ENCODE assay signal across 21 cellular contexts in the genomic region with DNA sequence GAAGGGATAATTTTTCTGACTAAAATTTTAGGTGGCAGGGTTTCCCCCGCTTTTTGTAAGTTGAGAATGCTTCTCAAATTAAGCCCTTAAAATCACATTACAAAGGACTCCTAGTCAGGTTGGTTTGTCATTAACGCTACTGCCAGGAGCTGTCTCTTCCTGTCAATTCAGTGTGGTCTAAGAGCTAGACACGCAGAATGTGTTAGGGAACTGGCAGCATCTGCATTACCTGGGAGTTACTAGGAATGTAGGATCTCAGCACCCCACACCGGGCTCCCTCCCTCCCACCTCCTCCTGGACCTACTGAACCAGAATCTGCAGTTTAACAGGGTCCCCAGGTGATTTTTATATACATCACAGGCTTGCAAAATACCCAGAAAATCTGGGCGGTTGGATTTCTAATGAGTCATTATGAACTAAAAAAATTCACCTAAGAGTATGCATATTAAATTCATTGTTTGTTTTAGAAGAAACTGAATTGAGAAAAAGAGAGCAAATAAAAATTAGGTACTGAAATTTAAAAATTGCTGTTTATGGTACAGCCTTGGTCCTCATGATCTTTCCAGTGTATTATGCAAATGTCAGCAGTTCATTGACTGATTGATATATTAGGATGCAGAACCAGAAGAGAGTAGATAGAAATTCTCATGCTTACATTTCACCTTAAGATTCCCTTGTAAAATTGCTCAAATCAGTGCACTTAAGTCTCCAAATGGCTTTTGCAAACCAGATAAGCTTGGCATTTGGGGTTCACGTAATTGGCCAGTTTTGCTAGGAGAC.
DNase-seq lines count a peak whose midpoint lies in the region; ATAC-seq and TF ChIP-seq lines count a peak whose summit lies in the region.
"Had no signal": no experiment of that assay in that cellular context is flagged by ENCODE, and none has a peak within 500 bp of the region (broad histone marks: within the 10 kb centered on the region; RNA-seq: fewer than 3 reads in every experiment).

No MANE protein-coding gene starts in this region.

- H3K27me3 ChIP-seq in BLaER1 = no peaks in the 10 kb centered on the region
- peaks cover 10% of the 10 kb centered on the region for H3K27me3 ChIP-seq in H7 (ENCODE audit: control insufficient read depth, insufficient read depth, low read length)
- no peaks in the 10 kb centered on the region for H3K27me3 ChIP-seq in foreskin keratinocyte

- H3K36me3 Mint-ChIP-seq in WTC11 = peaks cover 4% of the 10 kb centered on the region; the same call in 1 of the 2 replicates

- H3K27me3 Mint-ChIP-seq in WTC11 (ENCODE audit: low read depth) = peaks cover 64% of the 10 kb centered on the region

- H3K27ac Mint-ChIP-seq in WTC11 = no peak overlapping the region
- H3K27ac Mint-ChIP-seq: B cell; CD4-positive, alpha-beta memory T cell had no signal

- intact Hi-C loops in Right ventricle myocardium superior (cut with DNase I) = no loop called here

- CTCF ChIA-PET in WTC11 (lab: Charles Lee) = interaction anchor here (1.0 to 1.8 kb wide), 2 partner anchors 62 to 165 kb away, joined by 4 to 7 read pairs; no protein-coding TSS in a partner anchor

- H3K9me3 ChIP-seq in BLaER1 = peaks cover 5% of the 10 kb centered on the region
- H3K9me3 ChIP-seq: SJSA1 had no signal

- H4K20me1 ChIP-seq in BLaER1 = no peaks in the 10 kb centered on the region

- H3K4me2 ChIP-seq in BLaER1 = 0 out of 2 replicates have a peak overlapping the region, but pooled peaks have one; percentile 8

- POLR2A ChIA-PET in WTC11 (lab: Charles Lee) = no interaction called here

- H3K9me3 Mint-ChIP-seq in WTC11 = peaks cover 17% of the 10 kb centered on the region

- DNase-seq in H7 (peak; percentile 28), WTC11 (ENCODE audit: low spot score) (no peak), foreskin keratinocyte (no peak), Right ventricle myocardium superior (no peak), NCI-H2107 treated with DMSO at 0.1 percent for 48 hours (lab: John Stamatoyannopoulos, UW; ENCODE audit: unreplicated experiment) (no peak)
- DNase-seq in activated T-cell treated with anti-CD3 and anti-CD28 coated beads, Interleukin-2, amount 50 U/mL, for 1 hour = no peak
- DNase-seq: CD4-positive, alpha-beta memory T cell; GDM1; GOT3; NCI-H1436; NCI-H2029; NCI-H524 treated with DMSO at 0.1 percent for 48 hours; NK-92 treated with Interleukin-12 subunit alpha and Interleukin-12 subunit beta, amount 100 ng/mL, for 24 hours; OCI-M1; RPMI8226; SW 1271 had no signal

- peaks cover 29% of the 10 kb centered on the region for H3K4me1 ChIP-seq in BLaER1
- peaks cover 10% of the 10 kb centered on the region for H3K4me1 ChIP-seq in foreskin keratinocyte
- H3K4me1 ChIP-seq: SJSA1 had no signal

- H3K4me3 ChIP-seq in BLaER1 (no peak overlapping the region), H7 (ENCODE audit: insufficient read depth, low read depth, low read length) (no peak overlapping the region)
- H3K4me3 ChIP-seq: GM12878, SJSA1 had no signal

- H3K36me3 ChIP-seq in BLaER1 = no peaks in the 10 kb centered on the region
- H3K36me3 ChIP-seq in H7 (replicated peaks; ENCODE audit: control insufficient read depth, insufficient read depth, low read length) = no peaks in the 10 kb centered on the region
- H3K36me3 ChIP-seq: SJSA1 had no signal

- ATAC-seq in WTC11 = peak; percentile 88
- peak; percentile 35 for ATAC-seq in foreskin keratinocyte
- no peak for ATAC-seq in Right ventricle myocardium superior (ENCODE audit: poor library complexity)
- ATAC-seq: GM12878 had no signal

- H3K27ac ChIP-seq in BLaER1 (no peak overlapping the region), foreskin keratinocyte (no peak overlapping the region)
- H3K27ac ChIP-seq: HL-60, SJSA1 had no signal

- H3K4me1 Mint-ChIP-seq in WTC11 = peaks cover 38% of the 10 kb centered on the region
- H3K4me1 Mint-ChIP-seq: B cell; CD4-positive, alpha-beta memory T cell had no signal

- TF ChIP-seq CTCF in WTC11 (IDR thresholded peaks at IDR 0.05) (no peak), foreskin keratinocyte (conservative IDR thresholded peaks at IDR 0.05) (no peak)

- no peak overlapping the region for H3K4me3 Mint-ChIP-seq in WTC11
- H3K4me3 Mint-ChIP-seq: B cell; CD4-positive, alpha-beta memory T cell had no signal

- H3K9ac ChIP-seq in BLaER1 = no peak overlapping the region

TF ChIP-seq in WTC11, 78 proteins besides CTCF, POLR2A, EP300 and RAD21:
- TF ChIP-seq ZNF138 (CRISPR knock-in tag; conservative IDR thresholded peaks at IDR 0.05) = no peak
- no peak for TF ChIP-seq ZNF232 (CRISPR knock-in tag; IDR thresholded peaks at IDR 0.05)
- TF ChIP-seq, protein P1, sequence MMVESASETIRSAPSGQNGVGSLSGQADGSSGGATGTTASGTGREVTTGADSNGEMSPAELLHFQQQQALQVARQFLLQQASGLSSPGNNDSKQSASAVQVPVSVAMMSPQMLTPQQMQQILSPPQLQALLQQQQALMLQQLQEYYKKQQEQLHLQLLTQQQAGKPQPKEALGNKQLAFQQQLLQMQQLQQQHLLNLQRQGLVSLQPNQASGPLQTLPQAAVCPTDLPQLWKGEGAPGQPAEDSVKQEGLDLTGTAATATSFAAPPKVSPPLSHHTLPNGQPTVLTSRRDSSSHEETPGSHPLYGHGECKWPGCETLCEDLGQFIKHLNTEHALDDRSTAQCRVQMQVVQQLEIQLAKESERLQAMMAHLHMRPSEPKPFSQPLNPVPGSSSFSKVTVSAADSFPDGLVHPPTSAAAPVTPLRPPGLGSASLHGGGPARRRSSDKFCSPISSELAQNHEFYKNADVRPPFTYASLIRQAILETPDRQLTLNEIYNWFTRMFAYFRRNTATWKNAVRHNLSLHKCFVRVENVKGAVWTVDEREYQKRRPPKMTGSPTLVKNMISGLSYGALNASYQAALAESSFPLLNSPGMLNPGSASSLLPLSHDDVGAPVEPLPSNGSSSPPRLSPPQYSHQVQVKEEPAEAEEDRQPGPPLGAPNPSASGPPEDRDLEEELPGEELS (CRISPR knock-in tag; IDR thresholded peaks at IDR 0.05) = no peak
- no peak for TF ChIP-seq NFE2L1 (CRISPR knock-in tag; IDR thresholded peaks at IDR 0.05)
- no peak for TF ChIP-seq ETV6 (CRISPR knock-in tag; IDR thresholded peaks at IDR 0.05)
- TF ChIP-seq IRF2 (CRISPR knock-in tag; IDR thresholded peaks at IDR 0.05; ENCODE audit: borderline replicate concordance, low read depth) = no peak
- no peak for TF ChIP-seq GABPB1 (CRISPR knock-in tag; IDR thresholded peaks at IDR 0.05)
- TF ChIP-seq, protein P2, sequence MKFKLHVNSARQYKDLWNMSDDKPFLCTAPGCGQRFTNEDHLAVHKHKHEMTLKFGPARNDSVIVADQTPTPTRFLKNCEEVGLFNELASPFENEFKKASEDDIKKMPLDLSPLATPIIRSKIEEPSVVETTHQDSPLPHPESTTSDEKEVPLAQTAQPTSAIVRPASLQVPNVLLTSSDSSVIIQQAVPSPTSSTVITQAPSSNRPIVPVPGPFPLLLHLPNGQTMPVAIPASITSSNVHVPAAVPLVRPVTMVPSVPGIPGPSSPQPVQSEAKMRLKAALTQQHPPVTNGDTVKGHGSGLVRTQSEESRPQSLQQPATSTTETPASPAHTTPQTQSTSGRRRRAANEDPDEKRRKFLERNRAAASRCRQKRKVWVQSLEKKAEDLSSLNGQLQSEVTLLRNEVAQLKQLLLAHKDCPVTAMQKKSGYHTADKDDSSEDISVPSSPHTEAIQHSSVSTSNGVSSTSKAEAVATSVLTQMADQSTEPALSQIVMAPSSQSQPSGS (CRISPR knock-in tag; IDR thresholded peaks at IDR 0.05; ENCODE audit: borderline replicate concordance, low read depth) = no peak
- no peak for TF ChIP-seq ZNF671 (CRISPR knock-in tag; IDR thresholded peaks at IDR 0.05)
- TF ChIP-seq ZNF121 (CRISPR knock-in tag; IDR thresholded peaks at IDR 0.05) = no peak
- no peak for TF ChIP-seq SMAD3 (CRISPR knock-in tag; IDR thresholded peaks at IDR 0.05; ENCODE audit: borderline replicate concordance)
- no peak for TF ChIP-seq ZNF317 (CRISPR knock-in tag; IDR thresholded peaks at IDR 0.05; ENCODE audit: borderline replicate concordance, low read depth)
- TF ChIP-seq CREB1 (CRISPR knock-in tag; IDR thresholded peaks at IDR 0.05) = no peak
TF ChIP-seq in WTC11: peak in this region for 0.
